In the genomic region with DNA sequence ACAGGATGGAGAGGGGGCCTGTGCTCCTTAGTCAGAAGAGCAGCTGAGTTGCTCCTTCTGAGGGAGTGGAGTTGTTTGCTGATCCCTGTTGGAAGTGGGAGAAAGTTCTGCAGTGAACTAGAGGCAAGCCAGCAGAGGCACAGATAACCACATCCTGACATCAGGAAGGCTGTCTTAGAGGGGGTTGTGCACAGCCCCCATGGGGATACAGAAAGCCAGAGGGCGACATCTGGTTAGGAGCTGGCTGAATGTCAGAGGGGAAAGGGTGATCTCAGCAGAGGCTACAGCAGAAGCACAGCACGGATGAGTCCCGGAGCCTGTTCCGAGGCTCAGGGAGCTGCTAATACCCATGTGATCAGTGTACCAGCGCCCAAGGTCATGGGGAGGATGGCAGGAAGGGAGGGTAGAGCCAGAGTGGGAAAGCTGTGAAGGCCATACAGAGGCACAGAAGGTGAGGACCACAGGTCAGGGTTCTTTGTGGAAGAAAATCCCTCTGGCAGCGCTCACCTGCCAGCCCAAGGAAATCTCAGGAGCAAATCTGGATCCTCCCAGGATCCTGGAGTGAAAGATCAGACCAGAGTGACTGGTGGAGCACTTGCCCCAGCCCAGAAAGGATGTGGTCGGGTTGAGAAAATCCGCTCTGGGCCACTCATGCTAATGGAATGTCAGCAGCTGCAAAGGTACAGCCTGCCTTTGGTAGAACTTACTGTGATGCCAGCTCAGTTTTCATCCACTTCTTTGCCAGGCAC, we compare ENCODE assay signal across 8 cellular contexts.
DNase-seq lines count a peak whose midpoint lies in the region; ATAC-seq, FAIRE-seq and TF ChIP-seq lines count a peak whose summit lies in the region.

No MANE protein-coding gene starts in this region.

- no peak overlapping the region for H3K4me3 Mint-ChIP-seq in nephron progenitor cell

- peak; percentile 81 for ATAC-seq in esophagus mucosa
- no peak for ATAC-seq in activated CD4-positive, CD25-positive, alpha-beta regulatory T cell treated with anti-CD3 and anti-CD28 coated beads, Interleukin-2, amount 50 U/mL, for 24 hours

- H3K27ac Mint-ChIP-seq in nephron progenitor cell = peak overlapping the region; percentile 86

- peaks cover 10% of the 10 kb centered on the region for H3K36me3 Mint-ChIP-seq in nephron progenitor cell (ENCODE audit: low read depth)

- no peaks in the 10 kb centered on the region for H3K9me3 Mint-ChIP-seq in nephron progenitor cell

- TF ChIP-seq CTCF in nephron progenitor cell (IDR thresholded peaks at IDR 0.05) = no peak

- H3K4me1 Mint-ChIP-seq in nephron progenitor cell = peaks cover 48% of the 10 kb centered on the region

- DNase-seq in nephron progenitor cell = no peak
- DNase-seq in NCI-H1436 (lab: John Stamatoyannopoulos, UW) = no peak
- no peak for DNase-seq in GM12892 (ENCODE audit: insufficient read length)
- no peak for DNase-seq in activated CD4-positive, alpha-beta T cell treated with anti-CD3 and anti-CD28 coated beads for 48 hours

- peak; percentile 57 for FAIRE-seq in G401.6 (lab: Jason Lieb, UNC)
- FAIRE-seq in GM12892 (lab: Jason Lieb, UNC) = no peak

- TF ChIP-seq POLR2A in GM12892 (IDR thresholded peaks at IDR 0.05; ENCODE audit: low read depth, low read length) = no peak

- H3K27me3 Mint-ChIP-seq in nephron progenitor cell (ENCODE audit: low read depth, poor library complexity) = no peaks in the 10 kb centered on the region

TF ChIP-seq in PFSK-1, 5 proteins besides CTCF, POLR2A, EP300 and RAD21:
- TF ChIP-seq FOXP2 (optimal IDR thresholded peaks at IDR 0.05; ENCODE audit: borderline replicate concordance, extremely low read depth, extremely low read length, insufficient read depth) (no peak), POLR2AphosphoS5 (IDR thresholded peaks at IDR 0.05; ENCODE audit: low read depth, low read length) (no peak), SIN3A (IDR thresholded peaks at IDR 0.05; ENCODE audit: borderline replicate concordance, insufficient read depth, low read length) (0 out of 2 replicates have a peak, but pooled peaks have one; percentile 30), TAF1 (IDR thresholded peaks at IDR 0.05; ENCODE audit: borderline replicate concordance, insufficient read depth, low read length) (no peak)
- TF ChIP-seq, protein P1, sequence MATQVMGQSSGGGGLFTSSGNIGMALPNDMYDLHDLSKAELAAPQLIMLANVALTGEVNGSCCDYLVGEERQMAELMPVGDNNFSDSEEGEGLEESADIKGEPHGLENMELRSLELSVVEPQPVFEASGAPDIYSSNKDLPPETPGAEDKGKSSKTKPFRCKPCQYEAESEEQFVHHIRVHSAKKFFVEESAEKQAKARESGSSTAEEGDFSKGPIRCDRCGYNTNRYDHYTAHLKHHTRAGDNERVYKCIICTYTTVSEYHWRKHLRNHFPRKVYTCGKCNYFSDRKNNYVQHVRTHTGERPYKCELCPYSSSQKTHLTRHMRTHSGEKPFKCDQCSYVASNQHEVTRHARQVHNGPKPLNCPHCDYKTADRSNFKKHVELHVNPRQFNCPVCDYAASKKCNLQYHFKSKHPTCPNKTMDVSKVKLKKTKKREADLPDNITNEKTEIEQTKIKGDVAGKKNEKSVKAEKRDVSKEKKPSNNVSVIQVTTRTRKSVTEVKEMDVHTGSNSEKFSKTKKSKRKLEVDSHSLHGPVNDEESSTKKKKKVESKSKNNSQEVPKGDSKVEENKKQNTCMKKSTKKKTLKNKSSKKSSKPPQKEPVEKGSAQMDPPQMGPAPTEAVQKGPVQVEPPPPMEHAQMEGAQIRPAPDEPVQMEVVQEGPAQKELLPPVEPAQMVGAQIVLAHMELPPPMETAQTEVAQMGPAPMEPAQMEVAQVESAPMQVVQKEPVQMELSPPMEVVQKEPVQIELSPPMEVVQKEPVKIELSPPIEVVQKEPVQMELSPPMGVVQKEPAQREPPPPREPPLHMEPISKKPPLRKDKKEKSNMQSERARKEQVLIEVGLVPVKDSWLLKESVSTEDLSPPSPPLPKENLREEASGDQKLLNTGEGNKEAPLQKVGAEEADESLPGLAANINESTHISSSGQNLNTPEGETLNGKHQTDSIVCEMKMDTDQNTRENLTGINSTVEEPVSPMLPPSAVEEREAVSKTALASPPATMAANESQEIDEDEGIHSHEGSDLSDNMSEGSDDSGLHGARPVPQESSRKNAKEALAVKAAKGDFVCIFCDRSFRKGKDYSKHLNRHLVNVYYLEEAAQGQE (IDR thresholded peaks at IDR 0.05; ENCODE audit: insufficient read depth in 1 of 2, low read depth in 2 of 2, low read length in 2 of 2) = no peak
